ENCODE assay signal across 19 cellular contexts in the genomic region with DNA sequence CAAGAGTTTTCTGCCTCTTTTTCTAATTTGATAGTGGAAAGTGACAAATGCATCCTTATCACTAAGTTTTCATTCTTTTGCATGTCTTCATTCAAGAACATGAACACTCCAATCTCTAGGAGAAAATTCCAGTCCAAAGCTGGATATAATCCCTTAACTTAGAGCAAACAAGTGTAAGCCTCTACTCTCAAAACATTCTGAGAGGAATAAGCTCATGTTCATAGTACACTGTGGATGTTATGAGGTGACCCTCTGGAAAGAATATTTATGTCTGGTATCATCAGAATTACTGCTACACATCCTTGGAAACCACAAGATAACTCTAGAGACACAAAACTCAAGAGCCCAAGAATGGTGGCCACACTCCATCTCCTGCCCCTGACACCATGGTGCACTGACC. TPM values are rescaled to one million over a fixed set of nuclear protein-coding genes. Genes with fewer than 3 reads are reported as not detected.
DNase-seq lines count a peak whose midpoint lies in the region; TF ChIP-seq lines count a peak whose summit lies in the region.
"Had no signal": no experiment of that assay in that cellular context is flagged by ENCODE, and none has a peak within 500 bp of the region (broad histone marks: within the 10 kb centered on the region; RNA-seq: fewer than 3 reads in every experiment).

No MANE protein-coding gene starts in this region.

- peaks cover 4 to 18% of the 10 kb centered on the region in 2 donors for H3K27me3 Mint-ChIP-seq in CD8-positive, alpha-beta memory T cell
- H3K27me3 Mint-ChIP-seq in activated CD4-positive, alpha-beta memory T cell treated with anti-CD3 and anti-CD28 coated beads, Interleukin-2, amount 10 ng/mL, durations not matched to agents 7 days and 5 days = peaks cover 1% of the 10 kb centered on the region
- H3K27me3 Mint-ChIP-seq: CD4-positive, alpha-beta T cell had no signal

- H3K23ac ChIP-seq in neuronal stem cell (ENCODE audit: low read depth, low read length, poor library complexity) = no peak overlapping the region

- no peak overlapping the region for H2BK120ac ChIP-seq in neuronal stem cell (ENCODE audit: low read depth, low read length)

- no peak overlapping the region for H4K8ac ChIP-seq in neuronal stem cell (ENCODE audit: low read depth, low read length)

- CTCF ChIA-PET in CD8-positive, alpha-beta memory T cell (lab: Charles Lee) = interaction anchor here (1.0 to 1.4 kb wide), 2 partner anchors 13 to 747 kb away, joined by 3 read pairs; no protein-coding TSS in a partner anchor
- CTCF ChIA-PET in activated CD4-positive, alpha-beta memory T cell treated with anti-CD3 and anti-CD28 coated beads, Interleukin-2, amount 10 ng/mL, durations not matched to agents 7 days and 5 days (lab: Charles Lee) = no interaction called here

- POLR2A ChIA-PET in CD8-positive, alpha-beta memory T cell (lab: Charles Lee) = no interaction called here
- POLR2A ChIA-PET in activated CD4-positive, alpha-beta memory T cell treated with anti-CD3 and anti-CD28 coated beads, Interleukin-2, amount 10 ng/mL, durations not matched to agents 7 days and 5 days (lab: Charles Lee) = no interaction called here

- peak overlapping the region; percentile 91 for H3K18ac ChIP-seq in neuronal stem cell (ENCODE audit: low read length)

- H4K91ac ChIP-seq in neuronal stem cell (ENCODE audit: low read depth, low read length, poor library complexity) = no peak overlapping the region

- H3K27me3 ChIP-seq in hepatocyte (no peaks in the 10 kb centered on the region), neuronal stem cell (ENCODE audit: control insufficient read depth in 3 of 3, insufficient read depth in 3 of 3, low read depth in 1 of 3, low read length in 3 of 3) (no peaks in the 10 kb centered on the region)
- no peaks in the 10 kb centered on the region for H3K27me3 ChIP-seq in CD8-positive, alpha-beta memory T cell (ENCODE audit: insufficient read depth, low read length, poor library complexity, severe bottlenecking)
- H3K27me3 ChIP-seq: BE2C had no signal

- H3K9me3 ChIP-seq in hepatocyte (ENCODE audit: low read depth) = no peaks in the 10 kb centered on the region
- peaks cover 0 to 5% of the 10 kb centered on the region in 2 donors for H3K9me3 ChIP-seq in neuronal stem cell (replicated peaks in 1 of 2; ENCODE audit: control insufficient read depth in 2 of 2, insufficient read depth in 1 of 2, low read depth in 1 of 2, low read length in 2 of 2)
- H3K9me3 ChIP-seq in CD8-positive, alpha-beta memory T cell (ENCODE audit: low read length) = no peaks in the 10 kb centered on the region
- H3K9me3 ChIP-seq: BE2C had no signal

- peaks cover 5% of the 10 kb centered on the region for H3K79me1 ChIP-seq in neuronal stem cell (ENCODE audit: low read depth, low read length)

- peak overlapping the region in 2 of 8 donors; percentile 52 to 56 for H3K27ac Mint-ChIP-seq in CD8-positive, alpha-beta memory T cell
- no peak overlapping the region for H3K27ac Mint-ChIP-seq in activated CD4-positive, alpha-beta memory T cell treated with anti-CD3 and anti-CD28 coated beads, Interleukin-2, amount 10 ng/mL, durations not matched to agents 7 days and 5 days
- H3K27ac Mint-ChIP-seq: CD4-positive, alpha-beta T cell had no signal

- H3K36me3 Mint-ChIP-seq in CD8-positive, alpha-beta memory T cell = peaks cover 0 to 6% (median 5%) of the 10 kb centered on the region in 3 donors
- no peaks in the 10 kb centered on the region for H3K36me3 Mint-ChIP-seq in activated CD4-positive, alpha-beta memory T cell treated with anti-CD3 and anti-CD28 coated beads, Interleukin-2, amount 10 ng/mL, durations not matched to agents 7 days and 5 days (ENCODE audit: low read depth)

- no peaks in the 10 kb centered on the region for H3K9me2 ChIP-seq in hepatocyte (replicated peaks; ENCODE audit: insufficient read depth)

- H3K4me3 ChIP-seq in hepatocyte (no peak overlapping the region), neuronal stem cell (ENCODE audit: low read length in 2 of 2) (no peak overlapping the region)
- no peak overlapping the region for H3K4me3 ChIP-seq in CD8-positive, alpha-beta memory T cell (ENCODE audit: low read length)

- no peaks in the 10 kb centered on the region for H3K9me3 Mint-ChIP-seq in CD8-positive, alpha-beta memory T cell
- no peaks in the 10 kb centered on the region for H3K9me3 Mint-ChIP-seq in activated CD4-positive, alpha-beta memory T cell treated with anti-CD3 and anti-CD28 coated beads, Interleukin-2, amount 10 ng/mL, durations not matched to agents 7 days and 5 days
- H3K9me3 Mint-ChIP-seq: CD4-positive, alpha-beta T cell had no signal

- TF ChIP-seq CTCF in 22Rv1 (IDR thresholded peaks at IDR 0.05) = no peak
- no peak for TF ChIP-seq CTCF in VCaP (conservative IDR thresholded peaks at IDR 0.05)
- no peak for TF ChIP-seq CTCF in hepatocyte (IDR thresholded peaks at IDR 0.05; ENCODE audit: poor library complexity)

- no peak overlapping the region for H2AFZ ChIP-seq in hepatocyte
- no peak overlapping the region for H2AFZ ChIP-seq in neuronal stem cell (ENCODE audit: low read length)

- no peak overlapping the region for H3K4me3 Mint-ChIP-seq in CD8-positive, alpha-beta memory T cell
- H3K4me3 Mint-ChIP-seq in activated CD4-positive, alpha-beta memory T cell treated with anti-CD3 and anti-CD28 coated beads, Interleukin-2, amount 10 ng/mL, durations not matched to agents 7 days and 5 days = no peak overlapping the region
- H3K4me3 Mint-ChIP-seq: CD4-positive, alpha-beta T cell had no signal

- peaks cover 87% of the 10 kb centered on the region for H3K79me2 ChIP-seq in hepatocyte

- H3K27ac ChIP-seq in 22Rv1 (0 out of 2 replicates have a peak overlapping the region, but pooled peaks have one; percentile 4), VCaP (peak overlapping the region; percentile 35; the same call in 1 of the 2 replicates), hepatocyte (peak overlapping the region; percentile 20), neuronal stem cell (replicated peaks; ENCODE audit: low read length) (peak overlapping the region; percentile 56)
- H3K27ac ChIP-seq in CD8-positive, alpha-beta memory T cell (ENCODE audit: low read depth, low read length) = no peak overlapping the region

- no peak overlapping the region for H2BK12ac ChIP-seq in neuronal stem cell (ENCODE audit: low read length)

- no peak overlapping the region for H2BK5ac ChIP-seq in neuronal stem cell (ENCODE audit: low read length)

- H3K4ac ChIP-seq in neuronal stem cell (ENCODE audit: low read length) = no peak overlapping the region

- DNase-seq in hepatocyte (ENCODE audit: low spot score) (no peak), neuronal stem cell (ENCODE audit: low spot score) (no peak), HT-29 (ENCODE audit: low spot score) (no peak)
- no peak for DNase-seq in stimulated activated CD4-positive, alpha-beta T cell treated with anti-CD3 and anti-CD28 coated beads, Interleukin-4, amount 100 ng/mL, for 4 hours
- DNase-seq in CD8-positive, alpha-beta memory T cell = no peak
- DNase-seq in activated CD4-positive, alpha-beta memory T cell treated with anti-CD3 and anti-CD28 coated beads, Interleukin-2, amount 10 ng/mL, durations not matched to agents 7 days and 5 days = no peak
- DNase-seq: BE2C; Calu3; CD4-positive, alpha-beta T cell; DMS53; EL; GOT3; KG1; NCI-H1694; NK-92 treated with Interleukin-12 subunit alpha and Interleukin-12 subunit beta, amount 100 ng/mL, for 24 hours; Right ventricle myocardium superior had no signal

- no peak overlapping the region for H2BK15ac ChIP-seq in neuronal stem cell (ENCODE audit: low read length)

- peaks cover 16 to 29% (median 19%) of the 10 kb centered on the region in 3 donors for H3K4me1 Mint-ChIP-seq in CD8-positive, alpha-beta memory T cell
- H3K4me1 Mint-ChIP-seq in activated CD4-positive, alpha-beta memory T cell treated with anti-CD3 and anti-CD28 coated beads, Interleukin-2, amount 10 ng/mL, durations not matched to agents 7 days and 5 days = peaks cover 8% of the 10 kb centered on the region

- no peak overlapping the region for H3K9ac ChIP-seq in neuronal stem cell (ENCODE audit: low read depth, low read length, poor library complexity)

- no peak overlapping the region for H3K14ac ChIP-seq in neuronal stem cell (ENCODE audit: low read length)

- H3K4me2 ChIP-seq in hepatocyte (peak overlapping the region; percentile 7), neuronal stem cell (ENCODE audit: insufficient read depth, low read length, poor library complexity, severe bottlenecking) (no peak overlapping the region)

- peaks cover 11% of the 10 kb centered on the region for H4K20me1 ChIP-seq in hepatocyte (ENCODE audit: insufficient read depth, poor library complexity, severe bottlenecking)

- peaks cover 24% of the 10 kb centered on the region for H3K4me1 ChIP-seq in hepatocyte (ENCODE audit: insufficient read depth)
- peaks cover 21 to 40% of the 10 kb centered on the region in 2 donors for H3K4me1 ChIP-seq in neuronal stem cell (ENCODE audit: control insufficient read depth in 2 of 2, insufficient read depth in 1 of 2, low read depth in 1 of 2, low read length in 2 of 2)
- no peaks in the 10 kb centered on the region for H3K4me1 ChIP-seq in CD8-positive, alpha-beta memory T cell (ENCODE audit: insufficient read depth, low read length)

- H2AK5ac ChIP-seq in neuronal stem cell (ENCODE audit: low read depth, low read length) = no peak overlapping the region

- H3K36me3 ChIP-seq in hepatocyte (replicated peaks; ENCODE audit: insufficient read depth, low read depth) = no peaks in the 10 kb centered on the region
- H3K36me3 ChIP-seq in neuronal stem cell (replicated peaks in 1 of 2; ENCODE audit: control insufficient read depth in 2 of 2, insufficient read depth in 2 of 2, low read length in 2 of 2) = peaks cover 0 to 46% of the 10 kb centered on the region in 2 donors
- H3K36me3 ChIP-seq in CD8-positive, alpha-beta memory T cell (ENCODE audit: insufficient read depth, low read length) = no peaks in the 10 kb centered on the region
- H3K36me3 ChIP-seq: BE2C had no signal

RNA-seq across cellular contexts. Expression of a gene that starts 15.1 kb away (rescaled TPM):
- 35.9 and 50.1 TPM in 2 replicates for total RNA-seq in hepatocyte
- 21.6 and 27.6 TPM in 2 replicates for polyA plus RNA-seq in hepatocyte
- polyA plus RNA-seq in neuronal stem cell (2013, experiment 1 of 2) = 25.7 TPM
- 25.1 TPM for polyA plus RNA-seq in neuronal stem cell (2013, experiment 2 of 2)
- total RNA-seq in HT-29 (2014; rRNA removed; shearing (Covaris generic)) = 4.1 and 5.1 TPM in 2 replicates
- 10 to 100 TPM in 1 of 2 experiments, 1 to 10 TPM in 1; 10.0 to 12.2 TPM for total RNA-seq in CD8-positive, alpha-beta memory T cell
- polyA plus RNA-seq in CD8-positive, alpha-beta memory T cell = 1.4 TPM
- total RNA-seq in activated CD4-positive, alpha-beta memory T cell treated with anti-CD3 and anti-CD28 coated beads, Interleukin-2, amount 10 ng/mL, durations not matched to agents 7 days and 5 days = under 1 TPM; 0.78 to 0.93 TPM
- total RNA-seq: HepG2 had no signal
